In genomic region chr7:37488163-37488759, GRCh38 we compare ENCODE assay signal across 15 cellular contexts. TPM values are rescaled to one million over a fixed set of nuclear protein-coding genes. Genes with fewer than 3 reads are reported as not detected.
DNase-seq lines count a peak whose midpoint lies in the region; ATAC-seq and TF ChIP-seq lines count a peak whose summit lies in the region.
"Had no signal": no experiment of that assay in that cellular context is flagged by ENCODE, and none has a peak within 500 bp of the region (broad histone marks: within the 10 kb centered on the region; RNA-seq: fewer than 3 reads in every experiment).

No MANE protein-coding gene starts in this region.

- peaks cover 21% of the 10 kb centered on the region for H3K9me3 ChIP-seq in HUES48 (ENCODE audit: control insufficient read depth, insufficient read depth, low read length)
- H3K9me3 ChIP-seq in Caco-2: no peaks in the 10 kb centered on the region
- H3K9me3 ChIP-seq: prostate gland had no signal

- H3K4me1 ChIP-seq in HUES48 (ENCODE audit: control insufficient read depth, insufficient read depth, low read length): peaks cover 9% of the 10 kb centered on the region
- no peaks in the 10 kb centered on the region for H3K4me1 ChIP-seq in Caco-2
- H3K4me1 ChIP-seq: prostate gland had no signal

- no peak overlapping the region for H3K27ac Mint-ChIP-seq in activated CD8-positive, alpha-beta T cell treated with anti-CD3 and anti-CD28 coated beads for 36 hours
- H3K27ac Mint-ChIP-seq in Caco-2 (ENCODE audit: unreplicated experiment): no peak overlapping the region
- H3K27ac Mint-ChIP-seq: activated naive CD4-positive, alpha-beta T cell treated with anti-CD3 and anti-CD28 coated beads, Interleukin-2, amount 50 U/mL, for 24 hours had no signal

- no peak for TF ChIP-seq CTCF in 22Rv1 (IDR thresholded peaks at IDR 0.05)
- no peak for TF ChIP-seq CTCF in activated CD8-positive, alpha-beta T cell treated with anti-CD3 and anti-CD28 coated beads for 36 hours (IDR thresholded peaks at IDR 0.05)
- TF ChIP-seq CTCF in fibroblast of villous mesenchyme (IDR thresholded peaks at IDR 0.05; ENCODE audit: insufficient read depth, low read depth, low read length): no peak
- no peak for TF ChIP-seq CTCF in Caco-2 (IDR thresholded peaks at IDR 0.05; ENCODE audit: insufficient read depth in 1 of 2, low read depth in 1 of 2, low read length in 1 of 2, severe bottlenecking in 1 of 2, unreplicated experiment in 1 of 2)

- peak overlapping the region; percentile 35 for H3K27ac ChIP-seq in 22Rv1
- H3K27ac ChIP-seq in HUES48 (ENCODE audit: low read depth, low read length): peak overlapping the region; percentile 23
- H3K27ac ChIP-seq: prostate gland had no signal

- H3K36me3 Mint-ChIP-seq in activated CD8-positive, alpha-beta T cell treated with anti-CD3 and anti-CD28 coated beads for 36 hours (ENCODE audit: low read depth): no peaks in the 10 kb centered on the region
- no peaks in the 10 kb centered on the region for H3K36me3 Mint-ChIP-seq in Caco-2 (ENCODE audit: insufficient read depth, unreplicated experiment)
- H3K36me3 Mint-ChIP-seq: activated naive CD4-positive, alpha-beta T cell treated with anti-CD3 and anti-CD28 coated beads, Interleukin-2, amount 50 U/mL, for 24 hours had no signal

- POLR2A ChIA-PET in activated CD8-positive, alpha-beta T cell treated with anti-CD3 and anti-CD28 coated beads for 36 hours (lab: Charles Lee): interaction anchor here (0.6 kb wide), 1 partner anchor 541 kb away, joined by 3 read pairs; no protein-coding TSS in a partner anchor
- POLR2A ChIA-PET in Caco-2 (lab: Charles Lee): no interaction called here

- intact Hi-C loops in activated CD8-positive, alpha-beta T cell treated with anti-CD3 and anti-CD28 coated beads for 36 hours (cut with micrococcal nuclease): no loop called here
- intact Hi-C loops in Caco-2 (cut with micrococcal nuclease; ENCODE audit: unreplicated experiment): no loop called here

- CTCF ChIA-PET in activated CD8-positive, alpha-beta T cell treated with anti-CD3 and anti-CD28 coated beads for 36 hours (lab: Charles Lee): interaction anchor here (1.6 to 6.4 kb wide), 2 partner anchors 8 to 20 kb away, joined by 3 to 27 read pairs; no protein-coding TSS in a partner anchor
- CTCF ChIA-PET in Caco-2 (lab: Charles Lee): no interaction called here

- no peaks in the 10 kb centered on the region; the same call in 1 of the 2 replicates for H3K36me3 ChIP-seq in HUES48 (ENCODE audit: control insufficient read depth, insufficient read depth, low read length)
- no peaks in the 10 kb centered on the region for H3K36me3 ChIP-seq in Caco-2 (ENCODE audit: control insufficient read depth, insufficient read depth, low read length)
- H3K36me3 ChIP-seq: prostate gland had no signal

- ATAC-seq in activated CD8-positive, alpha-beta T cell treated with anti-CD3 and anti-CD28 coated beads for 36 hours: no peak
- ATAC-seq in GM19023 (IDR thresholded peaks at IDR 0.05; ENCODE audit: unreplicated experiment) (no peak), GM21786 (IDR thresholded peaks at IDR 0.05; ENCODE audit: unreplicated experiment) (no peak)

- peak; percentile 14 for DNase-seq in activated CD8-positive, alpha-beta T cell treated with anti-CD3 and anti-CD28 coated beads for 36 hours
- DNase-seq in fibroblast of villous mesenchyme (ENCODE audit: low read depth) (peak; percentile 1), Caco-2 (no peak), DMS153 (lab: John Stamatoyannopoulos, UW) (no peak)
- DNase-seq: DMS79, NCI-H1092 treated with DMSO at 0.1 percent for 48 hours, NCI-H524 treated with DMSO at 0.1 percent for 48 hours, RPMI8226, T1000 had no signal

- H3K27me3 ChIP-seq in HUES48 (ENCODE audit: control insufficient read depth, insufficient read depth, low read length): no peaks in the 10 kb centered on the region
- no peaks in the 10 kb centered on the region for H3K27me3 ChIP-seq in Caco-2 (replicated peaks; ENCODE audit: control insufficient read depth, insufficient read depth, low read length)

- H3K4me1 Mint-ChIP-seq in activated CD8-positive, alpha-beta T cell treated with anti-CD3 and anti-CD28 coated beads for 36 hours (ENCODE audit: low read depth): no peaks in the 10 kb centered on the region
- H3K4me1 Mint-ChIP-seq in Caco-2 (ENCODE audit: low read depth, unreplicated experiment): no peaks in the 10 kb centered on the region
- H3K4me1 Mint-ChIP-seq: activated naive CD4-positive, alpha-beta T cell treated with anti-CD3 and anti-CD28 coated beads, Interleukin-2, amount 50 U/mL, for 24 hours had no signal

- no peaks in the 10 kb centered on the region for H3K27me3 Mint-ChIP-seq in activated CD8-positive, alpha-beta T cell treated with anti-CD3 and anti-CD28 coated beads for 36 hours
- H3K27me3 Mint-ChIP-seq in Caco-2 (ENCODE audit: insufficient read depth, unreplicated experiment): peaks cover 3% of the 10 kb centered on the region

- no peak overlapping the region for H3K4me3 Mint-ChIP-seq in activated CD8-positive, alpha-beta T cell treated with anti-CD3 and anti-CD28 coated beads for 36 hours
- H3K4me3 Mint-ChIP-seq in Caco-2 (ENCODE audit: unreplicated experiment): no peak overlapping the region
- H3K4me3 Mint-ChIP-seq: activated naive CD4-positive, alpha-beta T cell treated with anti-CD3 and anti-CD28 coated beads, Interleukin-2, amount 50 U/mL, for 24 hours had no signal

- peaks cover 5% of the 10 kb centered on the region for H3K9me3 Mint-ChIP-seq in activated CD8-positive, alpha-beta T cell treated with anti-CD3 and anti-CD28 coated beads for 36 hours
- H3K9me3 Mint-ChIP-seq in Caco-2 (ENCODE audit: unreplicated experiment): no peaks in the 10 kb centered on the region

- H3K4me3 ChIP-seq in HUES48 (ENCODE audit: low read depth, low read length) (no peak overlapping the region), fibroblast of villous mesenchyme (ENCODE audit: low read depth, low read length) (no peak overlapping the region), Caco-2 (ENCODE audit: low read depth, low read length) (no peak overlapping the region)
- H3K4me3 ChIP-seq: prostate gland had no signal

- no TSS peak for BruUV-seq in Caco-2 (replicated peaks; lab: Mats Ljungman, UMichigan)

- no peak overlapping the region for H3K9ac ChIP-seq in HUES48 (ENCODE audit: low read depth, low read length)

RNA-seq across cellular contexts. Expression of gene ELMO1, which starts 39.6 kb away (rescaled TPM):
- 10 to 100 TPM; 72.8 to 75.3 TPM for total RNA-seq in activated CD8-positive, alpha-beta T cell treated with anti-CD3 and anti-CD28 coated beads for 36 hours
- total RNA-seq in fibroblast of villous mesenchyme: under 0.01 TPM in 1 of 2 replicates, not detected in the other
- 0.14 and 1.1 TPM in 2 replicates for total RNA-seq in Caco-2 (2022)

Comparison
In these comparisons a context has a peak if more than half of its experiments do, and no peak if none do; other contexts are left out.
1. DNase-seq: peak in activated CD8-positive, alpha-beta T cell treated with anti-CD3 and anti-CD28 coated beads for 36 hours (single experiment) and fibroblast of villous mesenchyme (single experiment); none in Caco-2 (0 of 2) and DMS153 (single experiment).
2. RNA of gene ELMO1, which starts 39.6 kb away (total RNA-seq): 72.8 to 75.3 TPM in activated CD8-positive, alpha-beta T cell treated with anti-CD3 and anti-CD28 coated beads for 36 hours; 0.14 to 1.1 TPM in Caco-2 and under 0.01 TPM in fibroblast of villous mesenchyme; every median in the first group is over 10 times any median in the second.